In genomic region chr1:30397576-30397975, GRCh38 we compare ENCODE assay signal across 23 cellular contexts.
"Had no signal": no experiment of that assay in that cellular context is flagged by ENCODE, and none has a peak within 500 bp of the region (broad histone marks: within the 10 kb centered on the region; RNA-seq: fewer than 3 reads in every experiment).

No MANE protein-coding gene starts in this region.

- H3K27me3 ChIP-seq: pancreas, right lobe of liver, thyroid gland had no signal

- ATAC-seq: esophagus mucosa; left lobe of liver; lower lobe of right lung; naive thymus-derived CD4-positive, alpha-beta T cell; pancreas; right lobe of liver had no signal

- H3K4me1 Mint-ChIP-seq: memory B cell; naive thymus-derived CD4-positive, alpha-beta T cell had no signal

- H3K9me3 ChIP-seq: lower lobe of right lung, pancreas, prostate gland, right lobe of liver, thyroid gland, uterus had no signal

- H3K4me3 ChIP-seq: dorsolateral prefrontal cortex, heart right ventricle, lower lobe of right lung, pancreas, prostate gland, right lobe of liver, skin epidermis, thyroid gland, uterus had no signal

- H3K4me3 Mint-ChIP-seq: memory B cell; naive thymus-derived CD4-positive, alpha-beta T cell; neural crest cell; type B pancreatic cell had no signal

- H3K4me1 ChIP-seq: heart right ventricle, lower lobe of right lung, pancreas, prostate gland, right lobe of liver, thyroid gland, uterus had no signal

- DNase-seq: caudate nucleus; cortex of kidney; effector CD8-positive, alpha-beta T cell; heart right ventricle; hypothalamus; kidney glomerular epithelial cell; lower lobe of right lung; naive thymus-derived CD4-positive, alpha-beta T cell; occipital lobe; stimulated activated CD4-positive, alpha-beta T cell treated with anti-CD3 and anti-CD28 coated beads, Interleukin-12 subunit alpha, Interleukin-12 subunit beta, amount 100 ng/mL, for 4 hours; stimulated activated naive CD4-positive, alpha-beta T cell; thyroid gland; uterus had no signal

- H3K36me3 ChIP-seq: heart right ventricle, lower lobe of right lung, pancreas, prostate gland, right lobe of liver, thyroid gland had no signal

- H3K9me3 Mint-ChIP-seq: memory B cell, neural crest cell had no signal

- H3K36me3 Mint-ChIP-seq: memory B cell; naive thymus-derived CD4-positive, alpha-beta T cell; type B pancreatic cell had no signal

- H3K27ac ChIP-seq: dorsolateral prefrontal cortex, heart right ventricle, lower lobe of right lung, pancreas, prostate gland, right lobe of liver, skin epidermis, thyroid gland, uterus had no signal

- H3K27ac Mint-ChIP-seq: memory B cell; naive thymus-derived CD4-positive, alpha-beta T cell; type B pancreatic cell had no signal
